Comparison of ENCODE assay signal across 16 cellular contexts in genomic region chr16:30565526-30565925, GRCh38. TPM values are rescaled to one million over a fixed set of nuclear protein-coding genes. Genes with fewer than 3 reads are reported as not detected.
DNase-seq lines count a peak whose midpoint lies in the region; ATAC-seq, FAIRE-seq and TF ChIP-seq lines count a peak whose summit lies in the region.
"Had no signal": no experiment of that assay in that cellular context is flagged by ENCODE, and none has a peak within 500 bp of the region (broad histone marks: within the 10 kb centered on the region; RNA-seq: fewer than 3 reads in every experiment).

No MANE protein-coding gene starts in this region.

- in situ Hi-C loops in HepG2 (cut with HindIII; ENCODE audit: extremely low pct_ligation_motif_present, low pct_unique_long_range_greater_than_20kb): no loop called here

- POLR2A ChIA-PET in HepG2 (lab: Yijun Ruan, JAX): interaction anchor here (0.9 to 3.9 kb wide), 3 partner anchors 8 to 45 kb away, joined by 5 to 36 read pairs (median 12); partner anchors contain the start of genes ZNF689, ZNF747 and ZNF764

- H3F3A ChIP-seq in smooth muscle cell (ENCODE audit: low read depth): no peaks in the 10 kb centered on the region

- H3K4me3 Mint-ChIP-seq in endothelial cell (ENCODE audit: unreplicated experiment): no peak overlapping the region

- H3K27me3 ChIP-seq in HepG2 (ENCODE audit: control insufficient read depth in 1 of 2, insufficient read depth in 2 of 2, low read length in 2 of 2) (no peaks in the 10 kb centered on the region), right lobe of liver (no peaks in the 10 kb centered on the region), smooth muscle cell (ENCODE audit: low read depth) (no peaks in the 10 kb centered on the region), esophagus squamous epithelium (no peaks in the 10 kb centered on the region)

- 51% methylated on average over 7 of the region's 7 CpGs for WGBS in HepG2 (ENCODE audit: low lambda C conversion rate)
- 54% methylated on average over 5 of the region's 7 CpGs for WGBS in right lobe of liver (ENCODE audit: insufficient coverage, low coverage, low lambda C conversion rate, missing lambda C conversion rate)
- WGBS in smooth muscle cell (ENCODE audit: low lambda C conversion rate): 74% methylated on average over 6 of the region's 7 CpGs
- 64 to 76% methylated on average over 6 to 7 of the region's 7 CpGs for WGBS in esophagus squamous epithelium, 2 donors

- TF ChIP-seq POLR2A in HepG2 (IDR thresholded peaks at IDR 0.05; ENCODE audit: insufficient read depth in 1 of 2, low read depth in 2 of 2, low read length in 2 of 2): no peak
- no peak for TF ChIP-seq POLR2A in right lobe of liver (IDR thresholded peaks at IDR 0.05)
- no peak for TF ChIP-seq POLR2A in esophagus squamous epithelium (IDR thresholded peaks at IDR 0.05)

- H3K79me2 ChIP-seq in HepG2 (ENCODE audit: insufficient read depth, low read length) (no peaks in the 10 kb centered on the region), smooth muscle cell (ENCODE audit: low read depth) (no peaks in the 10 kb centered on the region)

- H3K27ac ChIP-seq in HepG2 (ENCODE audit: extremely low read length, insufficient read depth, low read length) (no peak overlapping the region), right lobe of liver (no peak overlapping the region), smooth muscle cell (ENCODE audit: low read depth) (no peak overlapping the region), esophagus squamous epithelium (no peak overlapping the region)

- H2AFZ ChIP-seq in HepG2 (ENCODE audit: low read length) (no peak overlapping the region), smooth muscle cell (ENCODE audit: low read depth) (no peak overlapping the region)

- peaks cover 28% of the 10 kb centered on the region for H3K4me1 Mint-ChIP-seq in endothelial cell (ENCODE audit: unreplicated experiment)

- H3K9me3 Mint-ChIP-seq in endothelial cell (ENCODE audit: unreplicated experiment): no peaks in the 10 kb centered on the region
- H3K9me3 Mint-ChIP-seq: CD8-positive, alpha-beta memory T cell had no signal

- CTCF ChIA-PET in HepG2 (lab: Yijun Ruan, JAX; ENCODE audit: low intra/inter-chr PET ratio, low total read pairs): no interaction called here

- TF ChIP-seq RAD21 in HepG2 (CRISPR knock-in tag; IDR thresholded peaks at IDR 0.05): no peak

- no TSS peak for BruUV-seq in HepG2 (replicated peaks; lab: Mats Ljungman, UMichigan)

- H4K20me1 ChIP-seq in HepG2 (ENCODE audit: insufficient read depth, low read length): no peaks in the 10 kb centered on the region
- H4K20me1 ChIP-seq in smooth muscle cell (ENCODE audit: low read depth): no peaks in the 10 kb centered on the region

- H3K4me1 ChIP-seq in HepG2 (ENCODE audit: insufficient read depth, low read length): peaks cover 45% of the 10 kb centered on the region
- peaks cover 0 to 6% (median under 1%) of the 10 kb centered on the region in 4 donors for H3K4me1 ChIP-seq in right lobe of liver
- peaks cover 3% of the 10 kb centered on the region for H3K4me1 ChIP-seq in smooth muscle cell (ENCODE audit: low read depth)
- H3K4me1 ChIP-seq in esophagus squamous epithelium: peaks cover 10 to 48% (median 29%) of the 10 kb centered on the region in 3 donors

- TF ChIP-seq EP300 in HepG2 (IDR thresholded peaks at IDR 0.05; ENCODE audit: low read depth in 2 of 2, low read length in 2 of 2) (no peak), HepG2 (CRISPR knock-in tag; IDR thresholded peaks at IDR 0.05; ENCODE audit: borderline replicate concordance) (no peak)

- no peak overlapping the region for H3K4me2 ChIP-seq in HepG2 (ENCODE audit: low read depth, low read length)
- H3K4me2 ChIP-seq in smooth muscle cell: no peak overlapping the region
- H3K4me2 ChIP-seq: SK-N-SH had no signal

- DNase-seq in HepG2 (ENCODE audit: low spot score) (no peak), right lobe of liver (no peak), NCI-H69 (lab: John Stamatoyannopoulos, UW) (peak; percentile 25), cerebellum (ENCODE audit: low spot score) (peak; percentile 44), smooth muscle cell (lab: John Stamatoyannopoulos, UW; ENCODE audit: unreplicated experiment) (no peak), esophagus squamous epithelium (lab: John Stamatoyannopoulos, UW) (no peak), endothelial cell (ENCODE audit: low spot score) (no peak)
- DNase-seq: CD8-positive, alpha-beta memory T cell; DMS153; H7; Karpas-422; NCI-H1417; NCI-H1930; Right ventricle myocardium superior; SK-N-SH had no signal

- FAIRE-seq in HepG2 (lab: Jason Lieb, UNC): no peak

- no peak overlapping the region; a peak in 1 of 6 replicates for H3K4me3 ChIP-seq in HepG2 (replicated peaks in 1 of 3; ENCODE audit: insufficient read depth in 1 of 3, low read depth in 2 of 3, low read length in 3 of 3)
- H3K4me3 ChIP-seq in right lobe of liver: no peak overlapping the region
- no peak overlapping the region for H3K4me3 ChIP-seq in smooth muscle cell
- no peak overlapping the region for H3K4me3 ChIP-seq in esophagus squamous epithelium

- TF ChIP-seq CTCF in HepG2 (CRISPR knock-in tag; IDR thresholded peaks at IDR 0.05) (no peak), right lobe of liver (IDR thresholded peaks at IDR 0.05) (no peak), smooth muscle cell (IDR thresholded peaks at IDR 0.05; ENCODE audit: borderline replicate concordance, insufficient read depth, poor library complexity, severe bottlenecking) (no peak), esophagus squamous epithelium (IDR thresholded peaks at IDR 0.05) (no peak), endothelial cell (IDR thresholded peaks at IDR 0.05; ENCODE audit: unreplicated experiment) (no peak)

- H3K36me3 ChIP-seq in HepG2 (replicated peaks in 1 of 2; ENCODE audit: control insufficient read depth in 1 of 2, insufficient read depth in 2 of 2, low read length in 2 of 2) (no peaks in the 10 kb centered on the region), right lobe of liver (no peaks in the 10 kb centered on the region), smooth muscle cell (ENCODE audit: low read depth) (no peaks in the 10 kb centered on the region), esophagus squamous epithelium (peaks cover 0 to 6% (median 0%) of the 10 kb centered on the region in 3 donors)

- H3K27ac Mint-ChIP-seq in endothelial cell (ENCODE audit: unreplicated experiment): no peak overlapping the region

- peaks cover 5% of the 10 kb centered on the region for H3K36me3 Mint-ChIP-seq in endothelial cell (ENCODE audit: low read depth, unreplicated experiment)

- ATAC-seq in HepG2 (no peak), right lobe of liver (no peak), GM18517 (IDR thresholded peaks at IDR 0.05; ENCODE audit: unreplicated experiment) (no peak)

- no peak overlapping the region for H3K9ac ChIP-seq in HepG2 (ENCODE audit: insufficient read depth, low read depth, low read length)
- no peak overlapping the region for H3K9ac ChIP-seq in smooth muscle cell (ENCODE audit: low read depth)
- H3K9ac ChIP-seq: SK-N-SH had no signal

- peaks cover 10% of the 10 kb centered on the region for H3K27me3 Mint-ChIP-seq in endothelial cell (ENCODE audit: unreplicated experiment)
- H3K27me3 Mint-ChIP-seq: CD8-positive, alpha-beta memory T cell had no signal

- intact Hi-C loops in HepG2 (cut with micrococcal nuclease; ENCODE audit: unreplicated experiment): no loop called here
- intact Hi-C loops in right lobe of liver (cut with DNase I): no loop called here
- intact Hi-C loops in esophagus squamous epithelium (cut with DNase I): no loop called here

- H3K9me3 ChIP-seq in HepG2 (ENCODE audit: low read length): no peaks in the 10 kb centered on the region
- H3K9me3 ChIP-seq in right lobe of liver: no peaks in the 10 kb centered on the region
- H3K9me3 ChIP-seq in smooth muscle cell (replicated peaks; ENCODE audit: low read depth): no peaks in the 10 kb centered on the region
- H3K9me3 ChIP-seq in esophagus squamous epithelium: no peaks in the 10 kb centered on the region
- H3K9me3 ChIP-seq: SK-N-SH had no signal

RNA-seq across cellular contexts. Expression of gene ZNF688, which starts 6.0 kb away (rescaled TPM):
- total RNA-seq in HepG2 (2016; rRNA removed; fragmentation: Illumina TruSeq; extraction: Trizol): 5.4 and 5.8 TPM in 2 replicates
- 13.1 and 13.2 TPM in 2 replicates for total RNA-seq in HepG2 (2016; cell fraction: cytosol; rRNA removed; fragmentation: Illumina TruSeq; extraction: Trizol; ENCODE audit: low read depth)
- total RNA-seq in HepG2 (2016; cell fraction: insoluble cytoplasmic fraction; rRNA removed; fragmentation: Illumina TruSeq; extraction: Trizol): 4.0 and 4.8 TPM in 2 replicates
- total RNA-seq in HepG2 (2016; cell fraction: membrane; rRNA removed; fragmentation: Illumina TruSeq; extraction: Trizol): 8.5 and 11.4 TPM in 2 replicates
- 2.6 and 3.6 TPM in 2 replicates for total RNA-seq in HepG2 (2016; cell fraction: nucleus; rRNA removed; fragmentation: Illumina TruSeq; extraction: Trizol)
- 2.4 and 2.9 TPM in 2 replicates for polyA plus RNA-seq in HepG2 (2011; rRNA removed)
- 2.7 and 3.8 TPM in 2 replicates for polyA plus RNA-seq in HepG2 (2011; cell fraction: cytosol; rRNA removed)
- 4.5 TPM in 2 replicates for polyA plus RNA-seq in HepG2 (2011; cell fraction: nucleus; rRNA removed)
- 2.3 and 3.6 TPM in 2 replicates for polyA plus RNA-seq in HepG2 (2012)
- polyA plus RNA-seq in HepG2 (2016; cell fraction: cytosol; fragmentation: Illumina TruSeq; extraction: Trizol; ENCODE audit: low read depth): 17.2 and 20.6 TPM in 2 replicates
- polyA plus RNA-seq in HepG2 (2016; cell fraction: insoluble cytoplasmic fraction; fragmentation: Illumina TruSeq; extraction: Trizol; ENCODE audit: low read depth): 5.4 and 6.1 TPM in 2 replicates
- 16.0 and 17.2 TPM in 2 replicates for polyA plus RNA-seq in HepG2 (2016; cell fraction: membrane; fragmentation: Illumina TruSeq; extraction: Trizol; ENCODE audit: low read depth)
- 6.9 and 8.3 TPM in 2 replicates for polyA plus RNA-seq in HepG2 (2016; cell fraction: nucleus; fragmentation: Illumina TruSeq; extraction: Trizol; ENCODE audit: insufficient read depth, low read depth)
- polyA minus RNA-seq in HepG2 (2011; rRNA and poly(A)+ RNA removed; ENCODE audit: low replicate concordance): 1.7 and 2.7 TPM in 2 replicates
- 1.8 and 2.9 TPM in 2 replicates for polyA minus RNA-seq in HepG2 (2011; cell fraction: cytosol; rRNA and poly(A)+ RNA removed)
- polyA minus RNA-seq in HepG2 (2011; cell fraction: nucleus; rRNA and poly(A)+ RNA removed): 2.0 and 2.4 TPM in 2 replicates
- 10 to 100 TPM in 1 of 6 experiments, 1 to 10 TPM in 5; 4.0 to 11.5 (median 6.5) TPM for total RNA-seq in right lobe of liver
- 8.7 TPM for total RNA-seq in cerebellum
- 6.2 and 6.9 TPM in 2 replicates for total RNA-seq in smooth muscle cell
- 16.4 and 16.8 TPM in 2 replicates for polyA plus RNA-seq in smooth muscle cell
- total RNA-seq in esophagus squamous epithelium: 10 to 100 TPM in 2 of 4 donors, 1 to 10 TPM in 2; 5.4 to 15.3 (median 10.2) TPM
- 9.6 TPM for total RNA-seq in endothelial cell (ENCODE audit: unreplicated experiment)

RNA-seq across cellular contexts. Expression of gene ZNF764, which starts 7.4 kb away (rescaled TPM):
- total RNA-seq in HepG2 (2016; rRNA removed; fragmentation: Illumina TruSeq; extraction: Trizol): 7.3 and 9.1 TPM in 2 replicates
- 2.8 and 3.1 TPM in 2 replicates for total RNA-seq in HepG2 (2016; cell fraction: cytosol; rRNA removed; fragmentation: Illumina TruSeq; extraction: Trizol; ENCODE audit: low read depth)
- total RNA-seq in HepG2 (2016; cell fraction: insoluble cytoplasmic fraction; rRNA removed; fragmentation: Illumina TruSeq; extraction: Trizol): 5.9 and 8.3 TPM in 2 replicates
- total RNA-seq in HepG2 (2016; cell fraction: membrane; rRNA removed; fragmentation: Illumina TruSeq; extraction: Trizol): 6.4 and 7.9 TPM in 2 replicates
- total RNA-seq in HepG2 (2016; cell fraction: nucleus; rRNA removed; fragmentation: Illumina TruSeq; extraction: Trizol): 7.4 and 7.9 TPM in 2 replicates
- polyA plus RNA-seq in HepG2 (2011; rRNA removed): 4.1 and 4.8 TPM in 2 replicates
- 4.1 and 4.5 TPM in 2 replicates for polyA plus RNA-seq in HepG2 (2011; cell fraction: cytosol; rRNA removed)
- polyA plus RNA-seq in HepG2 (2011; cell fraction: nucleus; rRNA removed): 11.6 and 12.2 TPM in 2 replicates
- 3.6 and 4.9 TPM in 2 replicates for polyA plus RNA-seq in HepG2 (2012)
- polyA plus RNA-seq in HepG2 (2016; cell fraction: cytosol; fragmentation: Illumina TruSeq; extraction: Trizol; ENCODE audit: low read depth): 1.7 and 2.0 TPM in 2 replicates
- 6.8 and 7.3 TPM in 2 replicates for polyA plus RNA-seq in HepG2 (2016; cell fraction: insoluble cytoplasmic fraction; fragmentation: Illumina TruSeq; extraction: Trizol; ENCODE audit: low read depth)
- polyA plus RNA-seq in HepG2 (2016; cell fraction: membrane; fragmentation: Illumina TruSeq; extraction: Trizol; ENCODE audit: low read depth): 4.0 TPM in 2 replicates
- polyA plus RNA-seq in HepG2 (2016; cell fraction: nucleus; fragmentation: Illumina TruSeq; extraction: Trizol; ENCODE audit: insufficient read depth, low read depth): 18.1 and 18.6 TPM in 2 replicates
- polyA minus RNA-seq in HepG2 (2011; rRNA and poly(A)+ RNA removed; ENCODE audit: low replicate concordance): 4.3 and 10.8 TPM in 2 replicates
- 6.1 and 6.6 TPM in 2 replicates for polyA minus RNA-seq in HepG2 (2011; cell fraction: cytosol; rRNA and poly(A)+ RNA removed)
- polyA minus RNA-seq in HepG2 (2011; cell fraction: nucleus; rRNA and poly(A)+ RNA removed): 7.7 and 8.7 TPM in 2 replicates
- 1 to 10 TPM; 3.2 to 6.5 (median 4.8) TPM for total RNA-seq in right lobe of liver
- total RNA-seq in cerebellum: 10.1 TPM
- total RNA-seq in smooth muscle cell: 1.6 and 5.0 TPM in 2 replicates
- 4.0 and 6.5 TPM in 2 replicates for polyA plus RNA-seq in smooth muscle cell
- total RNA-seq in esophagus squamous epithelium: 1 to 10 TPM; 4.7 to 8.3 (median 7.2) TPM
- total RNA-seq in endothelial cell (ENCODE audit: unreplicated experiment): 13.8 TPM

RNA-seq across cellular contexts. Expression of gene ZNF785, which starts 20.0 kb away (rescaled TPM):
- not detected in 2 replicates for total RNA-seq in HepG2 (2016; rRNA removed; fragmentation: Illumina TruSeq; extraction: Trizol)
- not detected in 2 replicates for total RNA-seq in HepG2 (2016; cell fraction: cytosol; rRNA removed; fragmentation: Illumina TruSeq; extraction: Trizol; ENCODE audit: low read depth)
- not detected in 2 replicates for total RNA-seq in HepG2 (2016; cell fraction: insoluble cytoplasmic fraction; rRNA removed; fragmentation: Illumina TruSeq; extraction: Trizol)
- total RNA-seq in HepG2 (2016; cell fraction: membrane; rRNA removed; fragmentation: Illumina TruSeq; extraction: Trizol): not detected in 2 replicates
- not detected in 2 replicates for total RNA-seq in HepG2 (2016; cell fraction: nucleus; rRNA removed; fragmentation: Illumina TruSeq; extraction: Trizol)
- 0.01 TPM in 1 of 2 replicates, not detected in the other for polyA plus RNA-seq in HepG2 (2011; rRNA removed)
- polyA plus RNA-seq in HepG2 (2011; cell fraction: cytosol; rRNA removed): 0.03 TPM in 1 of 2 replicates, not detected in the other
- polyA plus RNA-seq in HepG2 (2011; cell fraction: nucleus; rRNA removed): 0.05 TPM in 1 of 2 replicates, not detected in the other
- polyA plus RNA-seq in HepG2 (2012): 0.11 TPM in 1 of 2 replicates, not detected in the other
- not detected in 2 replicates for polyA plus RNA-seq in HepG2 (2016; cell fraction: cytosol; fragmentation: Illumina TruSeq; extraction: Trizol; ENCODE audit: low read depth)
- not detected in 2 replicates for polyA plus RNA-seq in HepG2 (2016; cell fraction: insoluble cytoplasmic fraction; fragmentation: Illumina TruSeq; extraction: Trizol; ENCODE audit: low read depth)
- polyA plus RNA-seq in HepG2 (2016; cell fraction: membrane; fragmentation: Illumina TruSeq; extraction: Trizol; ENCODE audit: low read depth): not detected in 2 replicates
- polyA plus RNA-seq in HepG2 (2016; cell fraction: nucleus; fragmentation: Illumina TruSeq; extraction: Trizol; ENCODE audit: insufficient read depth, low read depth): not detected in 2 replicates
- 10.5 TPM in 1 of 2 replicates, not detected in the other for polyA minus RNA-seq in HepG2 (2011; rRNA and poly(A)+ RNA removed; ENCODE audit: low replicate concordance)
- not detected in 2 replicates for polyA minus RNA-seq in HepG2 (2011; cell fraction: cytosol; rRNA and poly(A)+ RNA removed)
- not detected in 2 replicates for polyA minus RNA-seq in HepG2 (2011; cell fraction: nucleus; rRNA and poly(A)+ RNA removed)
- total RNA-seq in right lobe of liver: 1 to 10 TPM; 2.4 to 6.5 (median 5.6) TPM
- total RNA-seq in cerebellum: 23.8 TPM
- total RNA-seq in smooth muscle cell: 8.1 and 12.9 TPM in 2 replicates
- 3.8 and 6.8 TPM in 2 replicates for polyA plus RNA-seq in smooth muscle cell
- total RNA-seq in esophagus squamous epithelium: 10 to 100 TPM in 1 of 4 donors, 1 to 10 TPM in 3; 2.7 to 10.9 (median 5.6) TPM
- 33.5 TPM for total RNA-seq in endothelial cell (ENCODE audit: unreplicated experiment)

RNA-seq across cellular contexts. Expression of gene ZNF747, which starts 30.9 kb away (rescaled TPM):
- total RNA-seq in HepG2 (2016; rRNA removed; fragmentation: Illumina TruSeq; extraction: Trizol) (8.8 and 10.2 TPM in 2 replicates), right lobe of liver (1 to 10 TPM; 5.3 to 9.7 (median 6.4) TPM), cerebellum (9.9 TPM), smooth muscle cell (5.6 and 6.3 TPM in 2 replicates), esophagus squamous epithelium (10 to 100 TPM in 1 of 4 donors, 1 to 10 TPM in 3; 7.2 to 12.4 (median 8.3) TPM), endothelial cell (ENCODE audit: unreplicated experiment) (9.7 TPM)
- total RNA-seq in HepG2 (2016; cell fraction: cytosol; rRNA removed; fragmentation: Illumina TruSeq; extraction: Trizol; ENCODE audit: low read depth): 2.7 and 2.8 TPM in 2 replicates
- 10.3 and 10.8 TPM in 2 replicates for total RNA-seq in HepG2 (2016; cell fraction: insoluble cytoplasmic fraction; rRNA removed; fragmentation: Illumina TruSeq; extraction: Trizol)
- 8.9 and 9.2 TPM in 2 replicates for total RNA-seq in HepG2 (2016; cell fraction: membrane; rRNA removed; fragmentation: Illumina TruSeq; extraction: Trizol)
- total RNA-seq in HepG2 (2016; cell fraction: nucleus; rRNA removed; fragmentation: Illumina TruSeq; extraction: Trizol): 7.3 and 9.1 TPM in 2 replicates
- polyA plus RNA-seq in HepG2 (2011; rRNA removed) (7.0 and 7.2 TPM in 2 replicates), smooth muscle cell (5.7 and 6.9 TPM in 2 replicates)
- polyA plus RNA-seq in HepG2 (2011; cell fraction: cytosol; rRNA removed): 5.7 and 6.4 TPM in 2 replicates
- 9.4 and 11.1 TPM in 2 replicates for polyA plus RNA-seq in HepG2 (2011; cell fraction: nucleus; rRNA removed)
- 2.3 and 3.6 TPM in 2 replicates for polyA plus RNA-seq in HepG2 (2012)
- 1.7 and 1.9 TPM in 2 replicates for polyA plus RNA-seq in HepG2 (2016; cell fraction: cytosol; fragmentation: Illumina TruSeq; extraction: Trizol; ENCODE audit: low read depth)
- 9.4 and 9.8 TPM in 2 replicates for polyA plus RNA-seq in HepG2 (2016; cell fraction: insoluble cytoplasmic fraction; fragmentation: Illumina TruSeq; extraction: Trizol; ENCODE audit: low read depth)
- polyA plus RNA-seq in HepG2 (2016; cell fraction: membrane; fragmentation: Illumina TruSeq; extraction: Trizol; ENCODE audit: low read depth): 5.7 and 5.8 TPM in 2 replicates
- polyA plus RNA-seq in HepG2 (2016; cell fraction: nucleus; fragmentation: Illumina TruSeq; extraction: Trizol; ENCODE audit: insufficient read depth, low read depth): 12.4 and 13.5 TPM in 2 replicates
- polyA minus RNA-seq in HepG2 (2011; rRNA and poly(A)+ RNA removed; ENCODE audit: low replicate concordance): 12.9 and 13.6 TPM in 2 replicates
- polyA minus RNA-seq in HepG2 (2011; cell fraction: cytosol; rRNA and poly(A)+ RNA removed): 5.2 and 6.2 TPM in 2 replicates
- polyA minus RNA-seq in HepG2 (2011; cell fraction: nucleus; rRNA and poly(A)+ RNA removed): 12.5 and 16.8 TPM in 2 replicates

RNA-seq across cellular contexts. Expression of gene ZNF768, which starts 39.2 kb away (rescaled TPM):
- total RNA-seq in HepG2 (2016; rRNA removed; fragmentation: Illumina TruSeq; extraction: Trizol): 26.6 and 34.4 TPM in 2 replicates
- 6.1 and 6.9 TPM in 2 replicates for total RNA-seq in HepG2 (2016; cell fraction: cytosol; rRNA removed; fragmentation: Illumina TruSeq; extraction: Trizol; ENCODE audit: low read depth)
- total RNA-seq in HepG2 (2016; cell fraction: insoluble cytoplasmic fraction; rRNA removed; fragmentation: Illumina TruSeq; extraction: Trizol): 23.0 and 34.5 TPM in 2 replicates
- total RNA-seq in HepG2 (2016; cell fraction: membrane; rRNA removed; fragmentation: Illumina TruSeq; extraction: Trizol): 19.9 and 22.9 TPM in 2 replicates
- 17.6 and 18.7 TPM in 2 replicates for total RNA-seq in HepG2 (2016; cell fraction: nucleus; rRNA removed; fragmentation: Illumina TruSeq; extraction: Trizol)
- 26.7 and 40.0 TPM in 2 replicates for polyA plus RNA-seq in HepG2 (2011; rRNA removed)
- 22.2 and 36.8 TPM in 2 replicates for polyA plus RNA-seq in HepG2 (2011; cell fraction: cytosol; rRNA removed)
- 67.1 and 79.3 TPM in 2 replicates for polyA plus RNA-seq in HepG2 (2011; cell fraction: nucleus; rRNA removed)
- 22.9 and 30.0 TPM in 2 replicates for polyA plus RNA-seq in HepG2 (2012)
- polyA plus RNA-seq in HepG2 (2016; cell fraction: cytosol; fragmentation: Illumina TruSeq; extraction: Trizol; ENCODE audit: low read depth): 6.4 and 7.1 TPM in 2 replicates
- polyA plus RNA-seq in HepG2 (2016; cell fraction: insoluble cytoplasmic fraction; fragmentation: Illumina TruSeq; extraction: Trizol; ENCODE audit: low read depth): 32.0 and 39.1 TPM in 2 replicates
- polyA plus RNA-seq in HepG2 (2016; cell fraction: membrane; fragmentation: Illumina TruSeq; extraction: Trizol; ENCODE audit: low read depth): 19.7 and 20.2 TPM in 2 replicates
- polyA plus RNA-seq in HepG2 (2016; cell fraction: nucleus; fragmentation: Illumina TruSeq; extraction: Trizol; ENCODE audit: insufficient read depth, low read depth): 50.4 and 51.1 TPM in 2 replicates
- polyA minus RNA-seq in HepG2 (2011; rRNA and poly(A)+ RNA removed; ENCODE audit: low replicate concordance): 11.8 and 40.3 TPM in 2 replicates
- polyA minus RNA-seq in HepG2 (2011; cell fraction: cytosol; rRNA and poly(A)+ RNA removed): 18.5 and 21.5 TPM in 2 replicates
- 7.8 and 8.2 TPM in 2 replicates for polyA minus RNA-seq in HepG2 (2011; cell fraction: nucleus; rRNA and poly(A)+ RNA removed)
- 10 to 100 TPM; 14.7 to 21.2 (median 18.8) TPM for total RNA-seq in right lobe of liver
- 16.7 TPM for total RNA-seq in cerebellum
- total RNA-seq in smooth muscle cell: 17.8 and 18.6 TPM in 2 replicates
- 15.4 and 17.5 TPM in 2 replicates for polyA plus RNA-seq in smooth muscle cell
- 10 to 100 TPM; 13.6 to 24.5 (median 20.6) TPM for total RNA-seq in esophagus squamous epithelium
- total RNA-seq in endothelial cell (ENCODE audit: unreplicated experiment): 31.4 TPM

Comparison
In these comparisons a context has a peak if more than half of its experiments do, and no peak if none do; other contexts are left out.
1. DNase-seq: peak in NCI-H69 (single experiment) and cerebellum (single experiment); none in HepG2 (single experiment), right lobe of liver (0 of 3), smooth muscle cell (single experiment), esophagus squamous epithelium (single experiment) and endothelial cell (single experiment).